Comparison of ENCODE assay signal across 8 cellular contexts in the genomic region with DNA sequence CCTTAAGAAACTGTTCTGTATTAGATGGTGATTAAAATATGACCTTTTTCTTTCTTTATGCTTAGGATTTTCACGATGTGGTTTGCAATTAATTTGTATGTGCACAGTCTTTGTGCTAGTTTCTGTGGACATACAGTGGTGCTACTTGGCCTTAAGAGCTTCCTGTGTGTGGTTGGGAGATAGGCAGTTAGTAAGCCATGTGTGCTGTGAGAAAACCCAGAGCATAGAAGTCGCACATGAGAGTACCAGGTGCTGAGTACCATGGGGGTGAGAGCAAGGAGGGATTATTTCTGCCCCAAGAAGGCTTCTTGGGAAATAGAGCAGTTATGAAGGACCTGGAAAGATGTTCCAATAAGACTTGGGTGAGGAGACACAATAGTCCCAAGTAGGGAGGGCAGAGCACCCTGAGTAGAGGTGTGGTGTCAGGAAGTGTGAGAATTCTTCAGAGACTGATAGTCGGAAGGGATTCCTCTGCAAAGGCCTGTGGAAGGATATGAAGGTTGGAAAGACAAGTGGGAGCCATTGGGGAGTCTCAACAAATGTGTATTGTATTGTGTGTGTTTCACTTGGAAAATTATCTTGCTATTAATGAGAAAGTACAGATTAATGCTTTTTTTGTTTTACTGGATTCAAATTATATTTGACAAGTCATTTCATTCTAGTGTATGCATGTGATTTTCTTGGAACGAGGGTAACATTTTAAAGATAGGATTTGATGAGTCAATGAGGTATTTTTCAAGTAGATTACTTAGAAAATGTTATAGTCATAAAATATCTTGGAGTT.
DNase-seq lines count a peak whose midpoint lies in the region; ATAC-seq and TF ChIP-seq lines count a peak whose summit lies in the region.

No MANE protein-coding gene starts in this region.

- H3K9ac ChIP-seq in BLaER1 treated with 17β-estradiol and CSF1 and Interleukin-3, amounts not matched to agents 10 nM and 100 nM: 0 out of 22 replicates have a peak overlapping the region, but pooled peaks of 1 of the 11 experiments have one; percentile 4
- no peak overlapping the region for H3K9ac ChIP-seq in mucosa of rectum (ENCODE audit: low read depth in 1 of 2, low read length in 2 of 2)

- H3K9me3 Mint-ChIP-seq in activated CD4-positive, alpha-beta memory T cell treated with anti-CD3 and anti-CD28 coated beads for 36 hours: peaks cover 12% of the 10 kb centered on the region

- peaks cover 0 to 15% (median 0%) of the 10 kb centered on the region in 11 experiments; a peak in 5 of 22 replicates for H3K36me3 ChIP-seq in BLaER1 treated with 17β-estradiol and CSF1 and Interleukin-3, amounts not matched to agents 10 nM and 100 nM
- H3K36me3 ChIP-seq in mucosa of rectum (ENCODE audit: control insufficient read depth in 2 of 2, insufficient read depth in 2 of 2, low read length in 2 of 2) (no peaks in the 10 kb centered on the region), ovary (no peaks in the 10 kb centered on the region)

- peak overlapping the region; percentile 61 to 92 (median 81) for H3K4me2 ChIP-seq in BLaER1 treated with 17β-estradiol and CSF1 and Interleukin-3, amounts not matched to agents 10 nM and 100 nM

- DNase-seq in GM19238 (ENCODE audit: insufficient read length, low spot score) (peak; percentile 56), NCI-H774 (lab: John Stamatoyannopoulos, UW) (no peak), ovary (no peak)
- DNase-seq in activated CD4-positive, alpha-beta memory T cell treated with anti-CD3 and anti-CD28 coated beads for 36 hours: no peak
- DNase-seq in stimulated activated naive CD4-positive, alpha-beta T cell (lab: John Stamatoyannopoulos, UW): no peak

- no peak overlapping the region; a peak in 1 of 20 replicates for H3K4me3 ChIP-seq in BLaER1 treated with 17β-estradiol and CSF1 and Interleukin-3, amounts not matched to agents 10 nM and 100 nM
- H3K4me3 ChIP-seq in mucosa of rectum (ENCODE audit: low read length in 2 of 2) (no peak overlapping the region), ovary (no peak overlapping the region)

- peaks cover 0 to 36% (median 15%) of the 10 kb centered on the region in 11 experiments; a peak in 15 of 22 replicates for H4K20me1 ChIP-seq in BLaER1 treated with 17β-estradiol and CSF1 and Interleukin-3, amounts not matched to agents 10 nM and 100 nM

- H3K27ac Mint-ChIP-seq in activated CD4-positive, alpha-beta memory T cell treated with anti-CD3 and anti-CD28 coated beads for 36 hours: peak overlapping the region; percentile 71

- H3K4me1 ChIP-seq in BLaER1 treated with 17β-estradiol and CSF1 and Interleukin-3, amounts not matched to agents 10 nM and 100 nM: peaks cover 42 to 80% (median 53%) of the 10 kb centered on the region in 10 experiments
- H3K4me1 ChIP-seq in mucosa of rectum (ENCODE audit: control insufficient read depth in 2 of 2, insufficient read depth in 2 of 2, low read length in 2 of 2): peaks cover 12 to 18% of the 10 kb centered on the region in 2 donors
- H3K4me1 ChIP-seq in ovary (ENCODE audit: insufficient read depth): peaks cover 21% of the 10 kb centered on the region

- WGBS in ovary, 3 donors: 46 to 57% (median 48%) methylated on average over 4 of the region's 4 CpGs

- H3K27me3 ChIP-seq in BLaER1 treated with 17β-estradiol and CSF1 and Interleukin-3, amounts not matched to agents 10 nM and 100 nM: peaks cover 0 to 21% (median 0%) of the 10 kb centered on the region in 11 experiments; a peak in 6 of 22 replicates
- H3K27me3 ChIP-seq in mucosa of rectum (ENCODE audit: control insufficient read depth in 2 of 2, insufficient read depth in 2 of 2, low read length in 2 of 2) (no peaks in the 10 kb centered on the region), ovary (no peaks in the 10 kb centered on the region)

- no peak for TF ChIP-seq EP300 in ovary (IDR thresholded peaks at IDR 0.05)

- POLR2A ChIA-PET in activated CD4-positive, alpha-beta memory T cell treated with anti-CD3 and anti-CD28 coated beads for 36 hours (lab: Charles Lee): interaction anchor here (0.5 to 1.0 kb wide), 3 partner anchors 18 to 74 kb away, joined by 3 to 4 read pairs (median 3); no protein-coding TSS in a partner anchor

- H3K36me3 Mint-ChIP-seq in activated CD4-positive, alpha-beta memory T cell treated with anti-CD3 and anti-CD28 coated beads for 36 hours: peaks cover 18% of the 10 kb centered on the region

- ATAC-seq in HG03108 (IDR thresholded peaks at IDR 0.05; ENCODE audit: unreplicated experiment): peak; percentile 95

- TF ChIP-seq CTCF in ovary (IDR thresholded peaks at IDR 0.05): no peak

- no peak for TF ChIP-seq POLR2A in ovary (IDR thresholded peaks at IDR 0.05)

- H3K27ac ChIP-seq in BLaER1 treated with 17β-estradiol and CSF1 and Interleukin-3, amounts not matched to agents 10 nM and 100 nM: peak overlapping the region in 1 of 11 experiments; percentile 9; a peak in 1 of 22 replicates
- H3K27ac ChIP-seq in mucosa of rectum (ENCODE audit: low read depth in 2 of 2, low read length in 2 of 2) (peak overlapping the region; percentile 10 to 21), ovary (peak overlapping the region in 1 of 2 donors; percentile 55)

- H3K27me3 Mint-ChIP-seq in activated CD4-positive, alpha-beta memory T cell treated with anti-CD3 and anti-CD28 coated beads for 36 hours: no peaks in the 10 kb centered on the region

- peaks cover 19 to 34% (median 27%) of the 10 kb centered on the region in 11 experiments for H3K9me3 ChIP-seq in BLaER1 treated with 17β-estradiol and CSF1 and Interleukin-3, amounts not matched to agents 10 nM and 100 nM (replicated peaks in 1 of 11)
- H3K9me3 ChIP-seq in mucosa of rectum (ENCODE audit: control insufficient read depth in 2 of 2, low read length in 2 of 2): no peaks in the 10 kb centered on the region
- no peaks in the 10 kb centered on the region for H3K9me3 ChIP-seq in ovary

- no peak overlapping the region for H3K4me3 Mint-ChIP-seq in activated CD4-positive, alpha-beta memory T cell treated with anti-CD3 and anti-CD28 coated beads for 36 hours

- CTCF ChIA-PET in activated CD4-positive, alpha-beta memory T cell treated with anti-CD3 and anti-CD28 coated beads for 36 hours (lab: Charles Lee): interaction anchor here (1.0 to 1.2 kb wide), 2 partner anchors 25 to 229 kb away, joined by 3 to 4 read pairs; no protein-coding TSS in a partner anchor

- intact Hi-C loops in activated CD4-positive, alpha-beta memory T cell treated with anti-CD3 and anti-CD28 coated beads for 36 hours (cut with micrococcal nuclease): loop anchor here (10.0 kb wide), 1 partner anchor 132 kb away; no protein-coding TSS in a partner anchor
- intact Hi-C loops in ovary (cut with DNase I): loop anchor here in 1 of 4 donors (10.0 kb wide), 1 partner anchor 238 kb away; a partner anchor contains a TSS

- H3K4me1 Mint-ChIP-seq in activated CD4-positive, alpha-beta memory T cell treated with anti-CD3 and anti-CD28 coated beads for 36 hours (ENCODE audit: low read depth): peaks cover 77% of the 10 kb centered on the region
